ENCODE assay signal across 8 cellular contexts in the genomic region with DNA sequence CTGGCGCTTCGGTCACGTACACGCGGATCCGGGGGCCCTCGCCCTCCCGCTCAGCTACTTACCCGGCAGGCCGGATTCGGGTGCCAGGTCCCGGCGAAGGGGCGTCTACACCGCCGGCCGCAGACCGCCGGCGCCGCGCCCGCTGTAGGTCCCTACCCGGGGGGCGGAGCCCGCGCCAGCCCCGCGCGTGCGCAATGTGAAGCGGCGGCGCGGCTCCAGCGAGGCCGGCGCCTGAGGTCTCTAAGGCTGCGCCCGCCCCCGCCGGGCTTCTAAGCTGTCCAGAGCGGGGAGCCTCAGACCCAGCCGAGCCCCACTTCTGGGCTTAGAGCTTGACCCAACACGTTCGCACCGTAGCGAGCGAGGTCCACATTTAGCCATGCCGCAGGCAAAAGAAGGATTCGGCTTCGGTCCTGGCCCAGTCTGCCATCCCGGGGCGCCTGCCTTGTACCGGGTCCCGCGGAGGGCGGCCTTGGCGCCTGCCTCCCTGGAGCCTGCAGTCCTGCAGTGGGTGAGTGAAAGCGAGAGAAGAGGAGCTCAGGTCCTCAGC. TPM values are rescaled to one million over a fixed set of nuclear protein-coding genes. Genes with fewer than 3 reads are reported as not detected.
DNase-seq lines count a peak whose midpoint lies in the region; ATAC-seq, FAIRE-seq and TF ChIP-seq lines count a peak whose summit lies in the region.

A gene with protein sequence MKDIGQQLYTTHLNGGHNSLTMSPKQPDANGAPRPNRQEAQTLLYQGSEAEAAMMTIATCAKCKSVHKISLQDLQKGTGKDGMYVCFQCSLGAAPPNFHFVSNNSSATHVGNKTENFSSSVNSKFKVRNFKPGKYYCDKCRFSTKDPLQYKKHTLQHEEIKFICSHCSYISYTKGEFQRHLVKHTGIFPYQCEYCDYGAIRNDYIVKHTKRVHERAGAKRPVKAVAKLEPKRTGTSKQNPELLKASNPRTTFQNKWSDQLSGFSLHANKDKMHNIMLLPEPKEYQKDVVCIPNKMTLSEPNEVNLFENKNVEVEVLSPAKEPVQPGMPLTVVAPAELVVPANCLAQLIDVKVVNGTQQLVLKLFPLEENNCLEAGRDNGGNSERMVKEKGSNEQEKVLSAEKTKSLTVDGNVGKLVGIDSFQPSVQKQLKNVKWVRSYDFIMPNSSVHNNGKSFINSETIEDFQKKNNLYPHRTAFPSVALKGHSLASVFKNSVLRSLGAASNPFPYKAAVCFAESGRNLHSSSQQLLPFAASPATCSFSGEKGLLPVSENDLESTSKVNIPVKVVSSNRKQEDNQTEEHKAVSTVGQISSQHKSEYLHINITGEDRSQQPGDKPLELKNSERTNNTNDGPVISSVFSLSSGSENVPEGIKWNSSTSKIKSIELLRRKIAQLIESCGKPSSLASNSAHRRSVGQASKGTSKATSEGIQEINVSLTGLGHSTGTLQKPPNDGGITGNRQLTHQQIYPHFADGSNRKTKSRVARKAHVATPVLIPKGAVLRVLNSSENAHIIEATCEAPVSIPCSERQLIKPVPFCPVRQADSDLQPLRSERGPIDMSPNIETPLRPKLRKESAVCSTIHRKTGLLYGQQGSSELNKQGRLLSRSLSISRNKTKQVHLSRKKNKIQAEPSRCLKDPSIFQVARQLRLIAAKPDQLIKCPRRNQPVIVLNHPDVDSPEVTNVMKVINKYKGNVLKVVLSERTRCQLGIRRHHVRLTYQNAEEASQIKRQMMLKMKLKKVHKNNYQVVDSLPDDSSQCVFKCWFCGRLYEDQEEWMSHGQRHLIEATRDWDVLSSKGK (minus strand): TSS at position 172 of the 547 bp plus-strand sequence. CDS start 11,098 bp downstream, outside the sequence.

- TF ChIP-seq EP300 in H1 (IDR thresholded peaks at IDR 0.05; ENCODE audit: borderline replicate concordance in 1 of 2, low read depth in 2 of 2, low read length in 2 of 2), result no peak

- no peak within 1 kb of the TSS for H2BK20ac ChIP-seq in H1 (ENCODE audit: low read length)

- H2AFZ ChIP-seq in H1 (ENCODE audit: low read length), result peak within 1 kb of the TSS; percentile 88

- H4K8ac ChIP-seq in H1 (ENCODE audit: extremely low read depth, insufficient read depth, low read length), result peak within 1 kb of the TSS; percentile 7; the same call in 1 of the 2 replicates

- peaks cover 6 to 14% of the 10 kb centered on the region in 2 experiments for H4K20me1 ChIP-seq in H1 (replicated peaks in 1 of 2; ENCODE audit: control insufficient read depth in 1 of 2, insufficient read depth in 2 of 2, low read length in 2 of 2)

- no peak within 1 kb of the TSS for H3K56ac ChIP-seq in H1 (replicated peaks; ENCODE audit: insufficient read length, low read depth, low read length)

- H3K9me3 ChIP-seq in H1 (ENCODE audit: insufficient read depth in 2 of 2, low read depth in 1 of 2, low read length in 1 of 2), result no peaks in the 10 kb centered on the region
- peaks cover 12% of the 10 kb centered on the region for H3K9me3 ChIP-seq in mesodermal cell (ENCODE audit: control insufficient read depth, low read length)

- H3K4me1 ChIP-seq in H1 (replicated peaks in 1 of 4; ENCODE audit: control insufficient read depth in 3 of 4, insufficient read depth in 4 of 4, low read length in 3 of 4) (peaks cover 10 to 30% (median 18%) of the 10 kb centered on the region in 4 experiments), mesodermal cell (ENCODE audit: control insufficient read depth, insufficient read depth, low read length, poor library complexity, severe bottlenecking) (no peaks in the 10 kb centered on the region)

- CTCF ChIA-PET in H1 (lab: Charles Lee; ENCODE audit: partially characterized antibody), result interaction anchor here (1.0 to 2.1 kb wide), 11 partner anchors 13 to 299 kb away, joined by 3 to 10 read pairs (median 6); no protein-coding TSS in a partner anchor

- TF ChIP-seq POLR2A in H1 (IDR thresholded peaks at IDR 0.05; ENCODE audit: control extremely low read depth in 1 of 2, low read depth in 2 of 2, low read length in 2 of 2), result no peak

- H3K79me1 ChIP-seq in H1 (ENCODE audit: low read depth, low read length), result no peaks in the 10 kb centered on the region

- DNase-seq in NCI-H2196 treated with DMSO at 0.1 percent for 48 hours (lab: John Stamatoyannopoulos, UW; ENCODE audit: unreplicated experiment) (peak; percentile 26), H1 (ENCODE audit: low read depth in 1 of 2, low spot score in 2 of 2) (peak in 1 of 2 experiments; percentile 85), NCI-H128 (lab: John Stamatoyannopoulos, UW; ENCODE audit: unreplicated experiment) (no peak)
- DNase-seq in activated CD8-positive, alpha-beta memory T cell treated with anti-CD3 and anti-CD28 coated beads for 24 hours, result peak; percentile 92
- DNase-seq in stimulated activated CD8-positive, alpha-beta memory T cell treated with anti-CD3 and anti-CD28 coated beads, Interleukin-15, amount 100 ng/mL, for 24 hours (ENCODE audit: low read depth), result peak; percentile 70

- peak within 1 kb of the TSS; percentile 49 to 70 (median 63) for H3K4me3 ChIP-seq in H1 (ENCODE audit: extremely low read depth in 1 of 4, insufficient read depth in 2 of 4, low read depth in 3 of 4, low read length in 4 of 4)
- H3K4me3 ChIP-seq in mesodermal cell (ENCODE audit: extremely low read depth, insufficient read depth, low read length, poor library complexity, severe bottlenecking), result peak within 1 kb of the TSS; percentile 53

- no peak within 1 kb of the TSS for H4K5ac ChIP-seq in H1 (ENCODE audit: insufficient read length, low read depth, low read length)

- peak; percentile 41 for ATAC-seq in GM18508 (IDR thresholded peaks at IDR 0.05; ENCODE audit: insufficient read depth, unreplicated experiment)
- peak; percentile 80 for ATAC-seq in HG02642 (IDR thresholded peaks at IDR 0.05; ENCODE audit: poor library complexity, unreplicated experiment)

- H2AK5ac ChIP-seq in H1 (ENCODE audit: low read depth, low read length), result no peak within 1 kb of the TSS

- peaks cover 11% of the 10 kb centered on the region for H3K23me2 ChIP-seq in H1 (ENCODE audit: low read depth, low read length)

- H2BK120ac ChIP-seq in H1 (replicated peaks; ENCODE audit: low read depth, low read length), result no peak within 1 kb of the TSS

- 9% methylated on average over 28 of the region's 60 CpGs; no CpG with 5 or more reads in 1 of the 2 experiments for WGBS in H1 (ENCODE audit: extremely low coverage in 1 of 2, insufficient coverage in 1 of 2, insufficient read length in 1 of 2, insufficient replicate concordance in 2 of 2, low coverage in 1 of 2, low lambda C conversion rate in 2 of 2, missing lambda C conversion rate in 1 of 2), 2 experiments
- WGBS in mesodermal cell (ENCODE audit: insufficient coverage in 2 of 2), 2 experiments, result 5% methylated on average over 53 to 59 of the region's 60 CpGs

- no peak within 1 kb of the TSS for H3K23ac ChIP-seq in H1 (ENCODE audit: insufficient read length)

- peak within 1 kb of the TSS; percentile 69 to 74 for H3K4me2 ChIP-seq in H1 (ENCODE audit: insufficient read depth in 1 of 2, low read depth in 2 of 2, low read length in 2 of 2)

- no peak within 1 kb of the TSS for H2BK15ac ChIP-seq in H1 (ENCODE audit: low read length)

- H3K79me2 ChIP-seq in H1 (ENCODE audit: control insufficient read depth in 1 of 2, insufficient read depth in 2 of 2, low read length in 2 of 2), result no peaks in the 10 kb centered on the region

- POLR2A ChIA-PET in H1 (lab: Charles Lee; ENCODE audit: partially characterized antibody), result interaction anchor here (1.1 to 2.0 kb wide), 3 partner anchors 39 to 340 kb away, joined by 3 to 7 read pairs (median 5); no protein-coding TSS in a partner anchor

- no peak for TF ChIP-seq CTCF in H1 (IDR thresholded peaks at IDR 0.05; ENCODE audit: control extremely low read depth in 1 of 3, insufficient read depth in 1 of 3, low read depth in 1 of 3, low read length in 3 of 3)

- H3K27ac ChIP-seq in H1 (ENCODE audit: low read depth, low read length), result no peak within 1 kb of the TSS
- H3K27ac ChIP-seq in mesodermal cell (ENCODE audit: low read depth, low read length, severe bottlenecking), result peak within 1 kb of the TSS; percentile 64

- H3K36me3 ChIP-seq in H1 (ENCODE audit: control insufficient read depth in 2 of 4, insufficient read depth in 4 of 4, low read length in 3 of 4), result peaks cover 2 to 3% (median 3%) of the 10 kb centered on the region in 4 experiments; a peak in 2 of 8 replicates
- peaks cover 35% of the 10 kb centered on the region for H3K36me3 ChIP-seq in mesodermal cell (ENCODE audit: control insufficient read depth, insufficient read depth, low read length)

- no peak within 1 kb of the TSS for H2BK5ac ChIP-seq in H1 (ENCODE audit: low read depth, low read length)

- H4K91ac ChIP-seq in H1 (replicated peaks; ENCODE audit: insufficient read length, low read length), result no peak within 1 kb of the TSS

- peak within 1 kb of the TSS; percentile 5 to 71 (median 62); a peak in 6 of 7 replicates for H3K9ac ChIP-seq in H1 (replicated peaks in 1 of 4; ENCODE audit: extremely low read depth in 1 of 4, low read depth in 3 of 4, low read length in 3 of 4)

- H3K18ac ChIP-seq in H1 (ENCODE audit: extremely low read depth, low read length), result peak within 1 kb of the TSS; percentile 83; the same call in 1 of the 2 replicates

- no peak for TF ChIP-seq RAD21 in H1 (IDR thresholded peaks at IDR 0.05 in 1 of 2, conservative IDR thresholded peaks at IDR 0.05 in 1 of 2; ENCODE audit: low read depth in 2 of 2, low read length in 2 of 2)

- FAIRE-seq in H1 (lab: Jason Lieb, UNC), result no peak

- H3K4ac ChIP-seq in H1 (replicated peaks; ENCODE audit: insufficient read length, low read depth, low read length), result no peak within 1 kb of the TSS

- peaks cover 50 to 73% (median 66%) of the 10 kb centered on the region in 4 experiments for H3K27me3 ChIP-seq in H1 (replicated peaks in 1 of 4; ENCODE audit: control insufficient read depth in 3 of 4, extremely low read depth in 1 of 4, insufficient read depth in 3 of 4, low read length in 3 of 4)

- no peak within 1 kb of the TSS for H2BK12ac ChIP-seq in H1 (ENCODE audit: low read depth, low read length)

- no peak within 1 kb of the TSS for H3K14ac ChIP-seq in H1 (ENCODE audit: insufficient read length)

TF ChIP-seq in H1, 55 proteins besides CTCF, POLR2A, EP300 and RAD21 (continues in another document):
- TF ChIP-seq NANOG (IDR thresholded peaks at IDR 0.05; ENCODE audit: insufficient read depth, low read depth, low read length, poor library complexity, severe bottlenecking), result peak; percentile 68
- no peak for TF ChIP-seq MAFK (IDR thresholded peaks at IDR 0.05; ENCODE audit: low read depth, low read length)

RNA-seq across cellular contexts. Expression of the gene that starts here (rescaled TPM):
- 6.4 and 9.0 TPM in 2 replicates for total RNA-seq in H1 (2021; fragmentation: NEBNext Ultra II Directional; extraction: Animal tissue kit (Norgen Biotek cat#: 25700))
- polyA plus RNA-seq in H1 (2011; rRNA removed), result 1.9 and 2.9 TPM in 2 replicates
- polyA plus RNA-seq in H1 (2011; cell fraction: cytosol; rRNA removed), result 3.2 TPM
- 2.9 TPM for polyA plus RNA-seq in H1 (2011; cell fraction: nucleus; rRNA removed)
- polyA plus RNA-seq in H1 (2012, experiment 1 of 2), result 3.9 to 6.0 TPM (median 4.0 TPM) in 4 replicates
- polyA plus RNA-seq in H1 (2012, experiment 2 of 2), result 0.38 TPM
- 3.3 TPM for polyA plus RNA-seq in H1 (2013, experiment 1 of 2)
- 3.2 TPM for polyA plus RNA-seq in H1 (2013, experiment 2 of 2)
- 11.6 and 12.6 TPM in 2 replicates for polyA minus RNA-seq in H1 (2011; rRNA and poly(A)+ RNA removed)
- polyA minus RNA-seq in H1 (2011; cell fraction: cytosol; rRNA and poly(A)+ RNA removed), result 16.7 TPM
- polyA minus RNA-seq in H1 (2011; cell fraction: nucleus; rRNA and poly(A)+ RNA removed), result 20.8 TPM
- 23.4 TPM for polyA plus RNA-seq in mesodermal cell (2013, experiment 1 of 2)
- 20.2 TPM for polyA plus RNA-seq in mesodermal cell (2013, experiment 2 of 2)
